In the genomic region with DNA sequence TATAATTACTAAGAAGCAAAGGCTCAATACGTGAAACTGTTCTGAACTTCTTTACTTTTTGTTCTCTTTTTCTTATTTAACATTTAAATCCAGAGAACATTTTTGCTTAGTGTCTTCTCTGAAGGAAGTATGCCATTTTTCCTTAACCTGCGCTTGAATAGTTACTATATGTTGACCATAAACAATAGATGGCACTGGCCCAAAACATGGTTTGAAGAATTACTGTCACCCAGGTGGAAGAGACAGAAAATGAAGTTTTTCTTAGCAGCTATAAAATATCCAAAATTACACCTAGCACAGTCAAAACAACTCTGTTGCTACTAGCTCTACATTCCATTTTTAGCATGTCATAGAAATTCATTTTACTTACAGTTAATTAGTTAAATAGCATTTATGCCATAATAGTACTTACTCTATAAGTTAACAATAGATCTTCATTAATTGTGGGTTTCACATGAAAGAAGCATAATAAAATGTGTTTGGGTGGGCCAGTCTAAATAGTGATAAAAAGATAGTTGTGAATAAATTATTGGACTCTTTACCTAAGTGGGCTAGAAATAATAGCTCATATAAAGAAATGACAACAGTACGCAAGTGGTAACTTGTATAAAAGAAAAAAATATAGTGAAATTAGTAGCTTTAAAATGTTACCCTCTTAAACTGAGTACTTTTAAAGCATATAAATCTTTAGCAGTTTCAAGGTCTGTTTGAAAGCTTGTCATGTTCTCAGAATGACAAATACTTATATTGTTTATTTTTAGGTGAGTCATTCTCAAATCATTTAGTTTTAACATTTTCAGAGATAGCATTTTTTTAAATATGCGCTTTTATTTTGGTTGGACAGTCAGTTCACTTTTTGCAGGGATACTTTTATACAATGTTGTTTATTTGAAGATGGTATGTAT, we compare ENCODE assay signal across 1 cellular context.
TF ChIP-seq lines count a peak whose summit lies in the region.

No MANE protein-coding gene starts in this region.

TF ChIP-seq in endothelial cell of umbilical vein, 7 proteins besides CTCF, POLR2A, EP300 and RAD21:
- TF ChIP-seq GATA2 (IDR thresholded peaks at IDR 0.05; ENCODE audit: insufficient read depth, insufficient read length, low read depth, low read length) (no peak), MYC (IDR thresholded peaks at IDR 0.05; ENCODE audit: low read depth, low read length) (no peak), POLR2AphosphoS5 (IDR thresholded peaks at IDR 0.05; ENCODE audit: insufficient read depth, low read depth, low read length) (no peak), EZH2 (IDR thresholded peaks at IDR 0.05; ENCODE audit: borderline replicate concordance, low read depth, low read length, severe bottlenecking) (no peak), FOS (IDR thresholded peaks at IDR 0.05; ENCODE audit: borderline replicate concordance, insufficient read depth, low read length) (peak; percentile 73), JUN (IDR thresholded peaks at IDR 0.05; ENCODE audit: borderline replicate concordance, insufficient read depth, insufficient read length, low read depth) (peak; percentile 77)
- TF ChIP-seq, protein P1, sequence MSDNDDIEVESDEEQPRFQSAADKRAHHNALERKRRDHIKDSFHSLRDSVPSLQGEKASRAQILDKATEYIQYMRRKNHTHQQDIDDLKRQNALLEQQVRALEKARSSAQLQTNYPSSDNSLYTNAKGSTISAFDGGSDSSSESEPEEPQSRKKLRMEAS (IDR thresholded peaks at IDR 0.05; ENCODE audit: insufficient read depth, insufficient read length): no peak
